ENCODE assay signal across 16 cellular contexts in the genomic region with DNA sequence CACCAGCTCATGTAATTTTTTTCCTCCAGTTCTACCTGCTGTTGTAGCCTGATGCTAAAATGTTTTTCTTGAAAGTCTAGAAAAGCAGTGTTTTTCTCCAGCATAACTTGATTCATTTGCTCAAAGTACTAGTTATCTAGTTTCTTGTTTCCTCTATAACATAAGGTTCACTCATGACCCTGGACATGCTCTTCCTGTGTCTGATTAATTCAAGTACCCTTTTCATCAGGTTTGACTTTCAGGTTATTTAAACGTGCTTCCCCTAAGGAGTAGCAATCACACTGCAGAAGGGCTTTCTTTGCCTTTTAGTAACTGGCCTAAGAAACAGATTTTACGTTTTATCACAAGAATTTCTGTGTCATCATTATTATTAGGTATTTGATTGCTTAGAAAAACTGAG.
DNase-seq lines count a peak whose midpoint lies in the region; ATAC-seq and TF ChIP-seq lines count a peak whose summit lies in the region.
"Had no signal": no experiment of that assay in that cellular context is flagged by ENCODE, and none has a peak within 500 bp of the region (broad histone marks: within the 10 kb centered on the region; RNA-seq: fewer than 3 reads in every experiment).

No MANE protein-coding gene starts in this region.

- H3K9me3 ChIP-seq in OCI-LY3 (ENCODE audit: insufficient read depth, low read length) (no peaks in the 10 kb centered on the region), smooth muscle cell (replicated peaks; ENCODE audit: low read depth) (no peaks in the 10 kb centered on the region)

- H3F3A ChIP-seq in smooth muscle cell (ENCODE audit: low read depth): no peaks in the 10 kb centered on the region

- H4K5ac ChIP-seq in mesendoderm (ENCODE audit: low read length): no peak overlapping the region

- H3K27me3 Mint-ChIP-seq in activated T-cell treated with anti-CD3 and anti-CD28 coated beads, Interleukin-2, amount 50 U/mL, for 72 hours (ENCODE audit: low read depth): peaks cover 46% of the 10 kb centered on the region

- peak overlapping the region; percentile 93 for H2AFZ ChIP-seq in OCI-LY3 (ENCODE audit: low read depth, low read length)
- peak overlapping the region; percentile 60 for H2AFZ ChIP-seq in smooth muscle cell (ENCODE audit: low read depth)

- TF ChIP-seq CTCF in GM12865 (IDR thresholded peaks at IDR 0.05; ENCODE audit: insufficient read depth, low read depth, low read length, missing control alignments) (no peak), OCI-LY3 (IDR thresholded peaks at IDR 0.05; ENCODE audit: low read depth, low read length) (no peak), smooth muscle cell (IDR thresholded peaks at IDR 0.05; ENCODE audit: borderline replicate concordance, insufficient read depth, poor library complexity, severe bottlenecking) (no peak)

- WGBS in smooth muscle cell (ENCODE audit: low lambda C conversion rate): 65% methylated on average over 2 of the region's 2 CpGs
- WGBS in mesendoderm (ENCODE audit: extremely low coverage, insufficient coverage, low lambda C conversion rate): no CpG with 5 or more reads among the region's 2 CpGs

- no peak overlapping the region for H2BK5ac ChIP-seq in mesendoderm (ENCODE audit: low read length)

- no peaks in the 10 kb centered on the region for H3K79me1 ChIP-seq in mesendoderm (ENCODE audit: low read length)

- H4K20me1 ChIP-seq in OCI-LY3 (ENCODE audit: insufficient read depth, low read length): no peaks in the 10 kb centered on the region
- no peaks in the 10 kb centered on the region for H4K20me1 ChIP-seq in smooth muscle cell (ENCODE audit: low read depth)

- H3K9me3 Mint-ChIP-seq in activated T-cell treated with anti-CD3 and anti-CD28 coated beads, Interleukin-2, amount 50 U/mL, for 72 hours: no peaks in the 10 kb centered on the region
- H3K9me3 Mint-ChIP-seq: CD8-positive, alpha-beta T cell had no signal

- no peak overlapping the region for H2AK5ac ChIP-seq in mesendoderm (ENCODE audit: low read length)

- H3K4me2 ChIP-seq in OCI-LY3 (ENCODE audit: low read length) (peak overlapping the region; percentile 62), smooth muscle cell (no peak overlapping the region), mesendoderm (ENCODE audit: low read length) (no peak overlapping the region)

- no peaks in the 10 kb centered on the region for H3K36me3 Mint-ChIP-seq in activated T-cell treated with anti-CD3 and anti-CD28 coated beads, Interleukin-2, amount 50 U/mL, for 72 hours (ENCODE audit: insufficient read depth in 2 of 2)
- H3K36me3 Mint-ChIP-seq: CD8-positive, alpha-beta T cell; IgD-negative memory B cell had no signal

- peak overlapping the region in 1 of 2 donors; percentile 68 for H3K4me3 Mint-ChIP-seq in activated T-cell treated with anti-CD3 and anti-CD28 coated beads, Interleukin-2, amount 50 U/mL, for 72 hours
- H3K4me3 Mint-ChIP-seq: CD8-positive, alpha-beta T cell; IgD-negative memory B cell had no signal

- no peak overlapping the region for H3K4ac ChIP-seq in mesendoderm (ENCODE audit: low read depth, low read length)

- peak; percentile 50 to 72 for ATAC-seq in activated T-cell treated with anti-CD3 and anti-CD28 coated beads, Interleukin-2, amount 50 U/mL, for 72 hours (replicated peaks in 1 of 2)
- ATAC-seq in GM21737 (IDR thresholded peaks at IDR 0.05; ENCODE audit: unreplicated experiment): no peak
- ATAC-seq: CD8-positive, alpha-beta T cell; HCT116 had no signal

- H2BK120ac ChIP-seq in mesendoderm (ENCODE audit: low read depth, low read length): no peak overlapping the region

- H3K27ac ChIP-seq in OCI-LY3 (ENCODE audit: low read length) (peak overlapping the region; percentile 62), smooth muscle cell (ENCODE audit: low read depth) (no peak overlapping the region), mesendoderm (ENCODE audit: low read depth, low read length) (no peak overlapping the region)
- H3K27ac ChIP-seq: RWPE1, SJCRH30 had no signal

- H3K27me3 ChIP-seq in OCI-LY3 (ENCODE audit: low read depth, low read length): no peaks in the 10 kb centered on the region
- no peaks in the 10 kb centered on the region for H3K27me3 ChIP-seq in smooth muscle cell (ENCODE audit: low read depth)
- H3K27me3 ChIP-seq in mesendoderm (ENCODE audit: insufficient read depth, low read length, poor library complexity): no peaks in the 10 kb centered on the region
- H3K27me3 ChIP-seq: SJCRH30 had no signal

- peaks cover 6% of the 10 kb centered on the region for H3K4me1 Mint-ChIP-seq in activated T-cell treated with anti-CD3 and anti-CD28 coated beads, Interleukin-2, amount 50 U/mL, for 72 hours (ENCODE audit: low read depth)
- H3K4me1 Mint-ChIP-seq: IgD-negative memory B cell had no signal

- H3K27ac Mint-ChIP-seq in activated T-cell treated with anti-CD3 and anti-CD28 coated beads, Interleukin-2, amount 50 U/mL, for 72 hours: peak overlapping the region; percentile 52
- H3K27ac Mint-ChIP-seq: CD8-positive, alpha-beta T cell; IgD-negative memory B cell had no signal

- H3K79me2 ChIP-seq in OCI-LY3 (ENCODE audit: low read length): no peaks in the 10 kb centered on the region
- no peaks in the 10 kb centered on the region for H3K79me2 ChIP-seq in smooth muscle cell (ENCODE audit: low read depth)
- H3K79me2 ChIP-seq in mesendoderm (ENCODE audit: control insufficient read depth, insufficient read depth, low read length): no peaks in the 10 kb centered on the region

- H3K23ac ChIP-seq in mesendoderm (ENCODE audit: low read length): no peak overlapping the region

- H2BK15ac ChIP-seq in mesendoderm (replicated peaks; ENCODE audit: low read depth): no peak overlapping the region

- no peak overlapping the region for H4K8ac ChIP-seq in mesendoderm (ENCODE audit: low read depth, low read length)

- no peak overlapping the region for H3K18ac ChIP-seq in mesendoderm (ENCODE audit: low read length)

- no peak overlapping the region for H3K4me3 ChIP-seq in GM12865 (ENCODE audit: low read depth, low read length)
- H3K4me3 ChIP-seq in OCI-LY3 (ENCODE audit: low read length): 0 out of 2 replicates have a peak overlapping the region, but pooled peaks have one; percentile 13
- H3K4me3 ChIP-seq in smooth muscle cell: no peak overlapping the region
- H3K4me3 ChIP-seq in mesendoderm (ENCODE audit: low read length): no peak overlapping the region
- H3K4me3 ChIP-seq: SJCRH30 had no signal

- H3K36me3 ChIP-seq in OCI-LY3 (replicated peaks; ENCODE audit: low read depth, low read length) (no peaks in the 10 kb centered on the region), smooth muscle cell (ENCODE audit: low read depth) (no peaks in the 10 kb centered on the region), mesendoderm (ENCODE audit: control insufficient read depth, insufficient read depth, low read length) (no peaks in the 10 kb centered on the region)
- H3K36me3 ChIP-seq: SJCRH30 had no signal

- H3K9ac ChIP-seq in OCI-LY3 (ENCODE audit: low read length) (no peak overlapping the region), smooth muscle cell (ENCODE audit: low read depth) (no peak overlapping the region), mesendoderm (ENCODE audit: low read length) (no peak overlapping the region)

- H3K56ac ChIP-seq in mesendoderm (ENCODE audit: low read length): no peak overlapping the region

- DNase-seq in activated T-cell treated with anti-CD3 and anti-CD28 coated beads, Interleukin-2, amount 50 U/mL, for 72 hours: no peak
- no peak for DNase-seq in activated T-cell treated with anti-CD3 and anti-CD28 coated beads, Interleukin-2, amount 50 U/mL, for 1 hour
- DNase-seq in GM12865 (ENCODE audit: low read depth) (peak; percentile 35), smooth muscle cell (lab: John Stamatoyannopoulos, UW; ENCODE audit: unreplicated experiment) (no peak), mesendoderm (no peak)
- DNase-seq: CD8-positive, alpha-beta T cell; DND-41; GDM1; NCI-H1930; NCI-H510A treated with DMSO at 0.1 percent for 48 hours; SJCRH30 had no signal

- H3K4me1 ChIP-seq in OCI-LY3 (ENCODE audit: low read length) (peaks cover 12% of the 10 kb centered on the region), smooth muscle cell (ENCODE audit: low read depth) (no peaks in the 10 kb centered on the region), mesendoderm (ENCODE audit: control insufficient read depth, low read depth, low read length) (no peaks in the 10 kb centered on the region)
- H3K4me1 ChIP-seq: SJCRH30 had no signal
